ENCODE assay signal across 8 cellular contexts in genomic region chr6:119814609-119815400, GRCh38.
"Had no signal": no experiment of that assay in that cellular context is flagged by ENCODE, and none has a peak within 500 bp of the region (broad histone marks: within the 10 kb centered on the region; RNA-seq: fewer than 3 reads in every experiment).

No MANE protein-coding gene starts in this region.

- DNase-seq: H9, HCEC 1CT, IMR-90, KBM-7 had no signal

- H3K4me3 Mint-ChIP-seq: GM23338, H9 had no signal

- ATAC-seq: GM23338 had no signal

- H3K27ac Mint-ChIP-seq: GM23338, H9 had no signal

- H3K4me3 ChIP-seq: GM23338 had no signal

- H2AFZ ChIP-seq: GM23338 had no signal

- H3K9me3 Mint-ChIP-seq: GM23338, H9 had no signal

- H3K4me2 ChIP-seq: GM23338 had no signal

- H3K27ac ChIP-seq: HL-60 had no signal

- FAIRE-seq: H1, H54 had no signal

- H3K4me1 Mint-ChIP-seq: GM23338, H9 had no signal
